ENCODE assay signal across 15 cellular contexts in the genomic region with DNA sequence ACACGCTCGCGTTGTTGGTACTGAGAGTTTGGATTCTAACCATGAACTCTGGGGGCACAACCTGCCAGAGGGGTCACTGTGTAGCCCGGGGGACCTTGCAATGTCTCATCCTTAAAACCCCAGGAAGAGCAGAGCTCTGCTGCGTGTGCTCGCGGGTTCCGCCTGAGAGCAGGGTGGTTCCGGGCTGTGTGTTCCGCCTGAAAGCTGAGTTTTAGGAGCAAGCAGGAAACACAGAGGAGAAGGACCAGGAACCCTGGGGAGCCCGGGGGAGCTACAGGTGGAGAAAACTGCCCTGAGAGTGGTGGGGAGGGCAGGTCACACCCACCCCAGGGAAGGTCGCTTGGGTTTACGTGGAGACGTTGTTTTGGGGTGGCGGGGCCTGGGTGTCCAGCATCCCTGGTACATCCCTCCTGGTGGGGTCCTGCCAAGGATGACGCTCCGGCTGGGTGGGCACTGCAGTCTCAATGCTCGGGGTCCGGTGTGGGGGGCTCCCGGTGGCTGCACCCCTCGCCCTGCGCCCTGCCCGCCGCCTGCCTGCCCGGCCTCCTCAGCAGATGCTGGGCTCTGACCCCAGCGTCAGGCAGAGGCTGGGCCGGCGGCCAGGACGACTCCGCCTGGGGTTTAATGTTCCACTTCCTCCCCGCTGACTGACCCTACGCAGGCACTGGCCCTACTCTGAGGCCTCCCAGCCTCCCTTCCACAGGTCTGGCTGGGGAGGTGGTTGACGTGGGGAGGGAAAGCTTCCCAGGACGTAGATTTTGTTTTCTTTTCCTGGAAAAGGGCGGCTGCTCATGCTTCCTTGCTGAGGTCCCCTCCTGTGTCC. TPM values are rescaled to one million over a fixed set of nuclear protein-coding genes. Genes with fewer than 3 reads are reported as not detected.
DNase-seq lines count a peak whose midpoint lies in the region; ATAC-seq and TF ChIP-seq lines count a peak whose summit lies in the region.
"Had no signal": no experiment of that assay in that cellular context is flagged by ENCODE, and none has a peak within 500 bp of the region (broad histone marks: within the 10 kb centered on the region; RNA-seq: fewer than 3 reads in every experiment).

No MANE protein-coding gene starts in this region.

- peak; percentile 12 for DNase-seq in AG09319 (ENCODE audit: extremely low read depth, low read depth)
- peak in 2 of 3 donors; percentile 85 to 87 for DNase-seq in Peyer's patch
- peak; percentile 52 to 54 for DNase-seq in heart right ventricle
- DNase-seq in substantia nigra (lab: John Stamatoyannopoulos, UW): no peak
- no peak for DNase-seq in Kasumi-1 (lab: John Stamatoyannopoulos, UW)
- DNase-seq: activated T-cell treated with anti-CD3 and anti-CD28 coated beads, Interleukin-2, amount 50 U/mL, for 24 hours; effector memory CD4-positive, alpha-beta T cell; GOT3; nucleus accumbens had no signal

- H3K27me3 Mint-ChIP-seq in nephron (ENCODE audit: low read depth): peaks cover 17% of the 10 kb centered on the region
- H3K27me3 Mint-ChIP-seq: activated T-cell treated with anti-CD3 and anti-CD28 coated beads, Interleukin-2, amount 50 U/mL, for 24 hours had no signal

- peaks cover 0 to 62% (median 14%) of the 10 kb centered on the region in 4 donors for H3K4me1 ChIP-seq in Peyer's patch
- peaks cover 0 to 19% (median 0%) of the 10 kb centered on the region in 9 donors for H3K4me1 ChIP-seq in heart right ventricle

- H3K9me3 ChIP-seq in Peyer's patch (no peaks in the 10 kb centered on the region), heart right ventricle (no peaks in the 10 kb centered on the region)
- H3K9me3 ChIP-seq: left lung had no signal

- H3K36me3 ChIP-seq in Peyer's patch (no peaks in the 10 kb centered on the region), heart right ventricle (no peaks in the 10 kb centered on the region)
- H3K36me3 ChIP-seq: left lung had no signal

- peak overlapping the region in 3 of 4 donors; percentile 59 to 93 (median 84) for H3K27ac ChIP-seq in Peyer's patch
- H3K27ac ChIP-seq in heart right ventricle: peak overlapping the region in 9 of 10 donors; percentile 19 to 70 (median 52)
- no peak overlapping the region for H3K27ac ChIP-seq in substantia nigra (ENCODE audit: low read depth, low read length, poor library complexity, severe bottlenecking)
- H3K27ac ChIP-seq: left lung had no signal

- no peaks in the 10 kb centered on the region for H3K9me3 Mint-ChIP-seq in nephron
- H3K9me3 Mint-ChIP-seq: activated T-cell treated with anti-CD3 and anti-CD28 coated beads, Interleukin-2, amount 50 U/mL, for 24 hours had no signal

- intact Hi-C loops in heart right ventricle (cut with DNase I): no loop called here

- peak; percentile 49 to 84 for TF ChIP-seq POLR2A in Peyer's patch (IDR thresholded peaks at IDR 0.05)

- 59% methylated on average over 35 of the region's 35 CpGs for WGBS in heart right ventricle, 2 donors

- H3K4me1 Mint-ChIP-seq in nephron: peaks cover 49% of the 10 kb centered on the region

- H3K36me3 Mint-ChIP-seq in nephron (ENCODE audit: low read depth): no peaks in the 10 kb centered on the region

- peak overlapping the region; percentile 85 to 100 (median 95) for H3K27ac Mint-ChIP-seq in nephron
- H3K27ac Mint-ChIP-seq: activated T-cell treated with anti-CD3 and anti-CD28 coated beads, Interleukin-2, amount 50 U/mL, for 24 hours had no signal

- H3K27me3 ChIP-seq in Peyer's patch (no peaks in the 10 kb centered on the region), heart right ventricle (peaks cover 0 to 28% (median 20%) of the 10 kb centered on the region in 7 donors)

- ATAC-seq in heart right ventricle: peak; percentile 21 to 83 (median 60)
- ATAC-seq in HG02642 (IDR thresholded peaks at IDR 0.05; ENCODE audit: poor library complexity, unreplicated experiment): no peak
- no peak for ATAC-seq in GM18858 (IDR thresholded peaks at IDR 0.05; ENCODE audit: unreplicated experiment)

- no peak for TF ChIP-seq CTCF in AG09319 (IDR thresholded peaks at IDR 0.05; ENCODE audit: low read depth, low read length)
- no peak for TF ChIP-seq CTCF in Peyer's patch (IDR thresholded peaks at IDR 0.05)
- no peak for TF ChIP-seq CTCF in heart right ventricle (IDR thresholded peaks at IDR 0.05)
- no peak for TF ChIP-seq CTCF in nephron (IDR thresholded peaks at IDR 0.05; ENCODE audit: unreplicated experiment in 3 of 3)

- peak overlapping the region in 2 of 4 donors; percentile 30 to 43 for H3K4me3 ChIP-seq in Peyer's patch
- H3K4me3 ChIP-seq in heart right ventricle: no peak overlapping the region
- H3K4me3 ChIP-seq: left lung had no signal

- peak overlapping the region in 2 of 3 experiments; percentile 32 to 40 for H3K4me3 Mint-ChIP-seq in nephron
- H3K4me3 Mint-ChIP-seq: activated T-cell treated with anti-CD3 and anti-CD28 coated beads, Interleukin-2, amount 50 U/mL, for 24 hours had no signal

RNA-seq across cellular contexts. Expression of a gene that starts 17.2 kb away (rescaled TPM):
- 10 to 100 TPM; 14.0 to 32.0 (median 22.7) TPM for total RNA-seq in Peyer's patch
- 1 to 10 TPM; 2.9 to 6.0 (median 3.5) TPM for total RNA-seq in heart right ventricle
- polyA plus RNA-seq in heart right ventricle: 10 to 100 TPM in 1 of 2 donors, 1 to 10 TPM in 1; 7.1 to 14.0 TPM

RNA-seq across cellular contexts. Expression of a gene that starts 40.5 kb away (rescaled TPM):
- total RNA-seq in Peyer's patch (1 to 10 TPM in 3 of 4 donors, not detected in 1; 1.6 to 3.6 (median 1.8) TPM), heart right ventricle (under 1 TPM in 7 of 10 donors, not detected in 3; 0.11 to 0.53 (median 0.26) TPM)
- under 1 TPM; 0.09 to 0.29 TPM for polyA plus RNA-seq in heart right ventricle
- total RNA-seq: glomerular endothelial cell had no signal
- polyA plus RNA-seq: AG04450 had no signal

RNA-seq across cellular contexts. Expression of a gene that starts 59.0 kb away (rescaled TPM):
- total RNA-seq in Peyer's patch (1 to 10 TPM in 1 of 4 donors, not detected in 3; 1.3 TPM), heart right ventricle (not detected)
- polyA plus RNA-seq in heart right ventricle: not detected
- total RNA-seq: glomerular endothelial cell had no signal
- polyA plus RNA-seq: AG04450 had no signal

Comparison
In these comparisons a context has a peak if more than half of its experiments do, and no peak if none do; other contexts are left out.
1. DNase-seq: peak in AG09319 (single experiment), Peyer's patch (2 of 3) and heart right ventricle (2 of 2); none in substantia nigra (0 of 49) and Kasumi-1 (0 of 2).
2. ATAC-seq: peak in heart right ventricle (8 of 8); none in HG02642 (single experiment) and GM18858 (single experiment).